Comparison of ENCODE assay signal across 30 cellular contexts in the genomic region with DNA sequence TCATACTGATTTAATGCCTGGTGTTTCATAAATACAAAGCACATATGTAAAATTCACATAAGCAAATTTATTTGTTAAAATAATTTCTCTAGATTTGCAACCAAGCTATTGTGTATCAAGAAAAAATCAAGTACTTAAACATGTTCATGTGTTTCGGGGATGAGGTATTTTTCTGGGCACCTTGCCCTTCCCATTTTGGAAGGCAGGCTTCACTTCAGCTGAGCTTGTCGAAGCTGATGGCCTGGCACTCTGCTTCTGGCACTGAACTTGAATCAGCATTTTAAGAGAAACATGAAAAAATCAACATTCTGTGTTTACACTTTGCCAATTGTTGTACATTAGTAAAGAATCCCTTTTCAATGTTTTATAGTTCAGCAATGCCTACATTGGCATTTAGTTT.
"Had no signal": no experiment of that assay in that cellular context is flagged by ENCODE, and none has a peak within 500 bp of the region (broad histone marks: within the 10 kb centered on the region; RNA-seq: fewer than 3 reads in every experiment).

No MANE protein-coding gene starts in this region.

- H3K27me3 ChIP-seq: brain microvascular endothelial cell had no signal

- H3K36me3 ChIP-seq: brain microvascular endothelial cell, WERI-Rb-1 had no signal

- H3K27ac ChIP-seq: brain microvascular endothelial cell, PC-9, WERI-Rb-1 had no signal

- FAIRE-seq: RCC 7860 had no signal

- DNase-seq: activated CD4-positive, alpha-beta memory T cell treated with anti-CD3 and anti-CD28 coated beads, Interleukin-2, amount 10 ng/mL, durations not matched to agents 7 days and 5 days; activated CD4-positive, alpha-beta T cell treated with anti-CD3 and anti-CD28 coated beads for 1 hour; activated CD4-positive, alpha-beta T cell treated with anti-CD3 and anti-CD28 coated beads for 48 hours; activated CD4-positive, CD25-positive, alpha-beta regulatory T cell; activated CD8-positive, alpha-beta memory T cell treated with anti-CD3 and anti-CD28 coated beads for 24 hours; activated CD8-positive, alpha-beta memory T cell treated with anti-CD3 and anti-CD28 coated beads, Interleukin-2, amount 10 ng/mL, durations not matched to agents 7 days and 5 days; activated CD8-positive, alpha-beta memory T cell treated with anti-CD3 and anti-CD28 coated beads, Interleukin-2, amount 50 U/mL, for 48 hours; activated effector memory CD4-positive, alpha-beta T cell treated with Interleukin-2 at 50 U/mL for 16 hours; activated naive CD4-positive, alpha-beta T cell treated with anti-CD3 and anti-CD28 coated beads, Interleukin-2, amount 10 ng/mL, durations not matched to agents 7 days and 5 days; activated naive CD8-positive, alpha-beta T cell treated with anti-CD3 and anti-CD28 coated beads, Interleukin-2, amount 50 U/mL, for 24 hours; activated T-cell treated with anti-CD3 and anti-CD28 coated beads, Interleukin-2, amount 50 U/mL, for 48 hours; brain microvascular endothelial cell; central memory CD4-positive, alpha-beta T cell; Kasumi-1; KG1; MM.1S; MV-4-11; NCI-H1092; NCI-H1436 treated with DMSO at 0.1 percent for 48 hours; NCI-H1694 treated with DMSO at 0.1 percent for 48 hours; NCI-H2029; NCI-H345; NCI-H524; NCI-H69; NCI-H82; PC-9; Right ventricle myocardium superior; T1000; WERI-Rb-1 had no signal

- H3K4me3 ChIP-seq: PC-9 had no signal
